ENCODE assay signal across 15 cellular contexts in genomic region chr16:68247400-68247799, GRCh38. TPM values are rescaled to one million over a fixed set of nuclear protein-coding genes. Genes with fewer than 3 reads are reported as not detected.
DNase-seq lines count a peak whose midpoint lies in the region; ATAC-seq and TF ChIP-seq lines count a peak whose summit lies in the region.
"Had no signal": no experiment of that assay in that cellular context is flagged by ENCODE, and none has a peak within 500 bp of the region (broad histone marks: within the 10 kb centered on the region; RNA-seq: fewer than 3 reads in every experiment).

No MANE protein-coding gene starts in this region.

- DNase-seq in DND-41 (no peak), left ventricle myocardium inferior (no peak), sciatic nerve (ENCODE audit: low spot score) (no peak), NCI-H2029 treated with DMSO at 0.1 percent for 48 hours (lab: John Stamatoyannopoulos, UW) (no peak), activated gamma-delta T cell (lab: John Stamatoyannopoulos, UW) (no peak), GM10248 (ENCODE audit: extremely low spot score) (no peak)
- DNase-seq: activated CD4-positive, alpha-beta T cell treated with anti-CD3 and anti-CD28 coated beads for 1 hour; activated T-cell treated with anti-CD3 and anti-CD28 coated beads, Interleukin-2, amount 50 U/mL, for 1 hour; H7; NCI-H146; NCI-H748 treated with DMSO at 0.1 percent for 48 hours; SIG-M5; stimulated activated CD8-positive, alpha-beta memory T cell treated with anti-CD3 and anti-CD28 coated beads, Interleukin-4, amount 100 ng/mL, for 48 hours had no signal

- H3K4me3 ChIP-seq in DND-41 (ENCODE audit: low read depth in 1 of 2, low read length in 2 of 2) (no peak overlapping the region), SU-DHL-6 (ENCODE audit: insufficient read depth, low read length, poor library complexity, severe bottlenecking) (no peak overlapping the region), left ventricle myocardium inferior (peak overlapping the region; percentile 84)

- CTCF ChIA-PET in GM10248 (lab: Yijun Ruan, JAX): interaction anchor here (2.5 to 19.1 kb wide), 4 partner anchors 14 to 83 kb away, joined by 6 to 619 read pairs (median 107); partner anchors contain the start of gene SLC7A6

- H3K79me2 ChIP-seq in DND-41 (ENCODE audit: insufficient read depth, low read length) (peaks cover 29% of the 10 kb centered on the region), SU-DHL-6 (ENCODE audit: insufficient read depth, low read length) (peaks cover 18% of the 10 kb centered on the region; the same call in 1 of the 2 replicates)

- H3K9me3 ChIP-seq in DND-41 (ENCODE audit: insufficient read depth, low read length, severe bottlenecking) (no peaks in the 10 kb centered on the region), SU-DHL-6 (ENCODE audit: insufficient read depth, low read length) (no peaks in the 10 kb centered on the region), left ventricle myocardium inferior (replicated peaks) (no peaks in the 10 kb centered on the region)

- H3K27me3 ChIP-seq in DND-41 (ENCODE audit: insufficient read depth, low read length, poor library complexity): no peaks in the 10 kb centered on the region
- H3K27me3 ChIP-seq in SU-DHL-6 (ENCODE audit: low read length): no peaks in the 10 kb centered on the region
- H3K27me3 ChIP-seq in left ventricle myocardium inferior (ENCODE audit: low read depth): no peaks in the 10 kb centered on the region

- POLR2A ChIA-PET in GM10248 (lab: Yijun Ruan, JAX): no interaction called here

- TF ChIP-seq CTCF in DND-41 (IDR thresholded peaks at IDR 0.05; ENCODE audit: borderline replicate concordance, extremely low read depth, low read length, poor library complexity, severe bottlenecking): no peak
- TF ChIP-seq CTCF in SU-DHL-6 (IDR thresholded peaks at IDR 0.05; ENCODE audit: insufficient read depth, low read length, poor library complexity, severe bottlenecking): no peak
- no peak for TF ChIP-seq CTCF in left ventricle myocardium inferior (IDR thresholded peaks at IDR 0.05; ENCODE audit: borderline replicate concordance)
- no peak for TF ChIP-seq CTCF in GM10248 (IDR thresholded peaks at IDR 0.05; ENCODE audit: control extremely low read depth, extremely low read depth, low read depth, missing control alignments)

- intact Hi-C loops in left ventricle myocardium inferior (cut with micrococcal nuclease) (no loop called here), sciatic nerve (cut with DNase I) (no loop called here)

- peak overlapping the region; percentile 43; the same call in 1 of the 2 replicates for H3K27ac ChIP-seq in DND-41 (ENCODE audit: low read length)
- peak overlapping the region; percentile 20; the same call in 1 of the 2 replicates for H3K27ac ChIP-seq in SU-DHL-6 (ENCODE audit: low read depth, low read length)
- peak overlapping the region; percentile 93 for H3K27ac ChIP-seq in left ventricle myocardium inferior (replicated peaks)

- H3K36me3 ChIP-seq in DND-41 (ENCODE audit: insufficient read depth, low read length) (peaks cover 22% of the 10 kb centered on the region), SU-DHL-6 (ENCODE audit: low read length) (no peaks in the 10 kb centered on the region), left ventricle myocardium inferior (peaks cover 32% of the 10 kb centered on the region)

- no peaks in the 10 kb centered on the region for H3K9me2 ChIP-seq in SU-DHL-6 (replicated peaks; ENCODE audit: insufficient read depth, low read length)

- H3K4me2 ChIP-seq in DND-41 (ENCODE audit: insufficient read depth, low read length) (peak overlapping the region; percentile 87), SU-DHL-6 (ENCODE audit: low read depth, low read length, poor library complexity, severe bottlenecking) (peak overlapping the region; percentile 69)

- peaks cover 17% of the 10 kb centered on the region for H3F3A ChIP-seq in SU-DHL-6 (ENCODE audit: insufficient read depth)

- ATAC-seq in DND-41 (ENCODE audit: insufficient read depth, low read depth) (no peak), sciatic nerve (peak; percentile 22), GM18907 (IDR thresholded peaks at IDR 0.05; ENCODE audit: unreplicated experiment) (no peak)

- H4K20me1 ChIP-seq in DND-41 (ENCODE audit: insufficient read depth, low read length) (peaks cover 7% of the 10 kb centered on the region; the same call in 1 of the 2 replicates), SU-DHL-6 (ENCODE audit: low read depth, low read length) (no peaks in the 10 kb centered on the region)

- no peak overlapping the region for H2AFZ ChIP-seq in DND-41 (ENCODE audit: low read depth, low read length)
- no peak overlapping the region for H2AFZ ChIP-seq in SU-DHL-6 (ENCODE audit: low read depth, low read length, severe bottlenecking)

- no peak overlapping the region for H3K9ac ChIP-seq in DND-41 (ENCODE audit: low read depth, low read length)
- 0 out of 2 replicates have a peak overlapping the region, but pooled peaks have one; percentile 70 for H3K9ac ChIP-seq in SU-DHL-6 (ENCODE audit: low read length)

- H3K4me1 ChIP-seq in DND-41 (ENCODE audit: insufficient read depth, low read length): peaks cover 35% of the 10 kb centered on the region
- H3K4me1 ChIP-seq in left ventricle myocardium inferior: peaks cover 80% of the 10 kb centered on the region

RNA-seq across cellular contexts. Expression of gene PLA2G15, which starts 2.2 kb away (rescaled TPM):
- 35.5 TPM for total RNA-seq in left ventricle myocardium inferior
- 17.4 TPM for total RNA-seq in sciatic nerve

RNA-seq across cellular contexts. Expression of gene ESRP2, which starts 11.5 kb away (rescaled TPM):
- total RNA-seq in left ventricle myocardium inferior (0.14 TPM), sciatic nerve (0.36 TPM)

RNA-seq across cellular contexts. Expression of gene SLC7A6, which starts 16.9 kb away (rescaled TPM):
- total RNA-seq in left ventricle myocardium inferior: 44.2 TPM
- total RNA-seq in sciatic nerve: 75.5 TPM

Comparison
In these comparisons a context has a peak if more than half of its experiments do, and no peak if none do; other contexts are left out.
1. H3K27ac ChIP-seq: peak in every context shown above with its lines; median percentile 93 in left ventricle myocardium inferior; 43 in DND-41; 20 in SU-DHL-6.